24 cellular contexts compared by ENCODE assay signal in genomic region chr10:6168059-6168458, GRCh38. TPM values are rescaled to one million over a fixed set of nuclear protein-coding genes. Genes with fewer than 3 reads are reported as not detected.
A peak's percentile ranks its signal among the peaks of the same experiment; 100 is the strongest.
DNase-seq lines count a peak whose midpoint lies in the region; TF ChIP-seq lines count a peak whose summit lies in the region.
"Had no signal": no experiment of that assay in that cellular context is flagged by ENCODE, and none has a peak within 500 bp of the region (broad histone marks: within the 10 kb centered on the region; RNA-seq: fewer than 3 reads in every experiment).

No MANE protein-coding gene starts in this region.

- TF ChIP-seq POLR2A in adrenal gland (IDR thresholded peaks at IDR 0.05): no peak

- peaks cover 61% of the 10 kb centered on the region for H3K4me1 Mint-ChIP-seq in T-helper 2 cell treated with Interferon-gamma antibody and Interleukin-4, amounts not matched to agents 5 μg/mL and 100 μg/mL, for 36 hours (ENCODE audit: low read depth)
- H3K4me1 Mint-ChIP-seq in Caco-2 (ENCODE audit: low read depth, unreplicated experiment) (peaks cover 56% of the 10 kb centered on the region), nephron progenitor cell (peaks cover 61% of the 10 kb centered on the region)

- no peaks in the 10 kb centered on the region for H3K27me3 ChIP-seq in Caco-2 (replicated peaks; ENCODE audit: control insufficient read depth, insufficient read depth, low read length)
- no peaks in the 10 kb centered on the region for H3K27me3 ChIP-seq in adrenal gland
- H3K27me3 ChIP-seq: BLaER1, neural progenitor cell, tibial artery had no signal

- no peak for DNase-seq in T-helper 2 cell treated with Interferon-gamma antibody and Interleukin-4, amounts not matched to agents 5 μg/mL and 100 μg/mL, for 36 hours (ENCODE audit: low spot score)
- DNase-seq in T-helper 2 cell: no peak
- no peak for DNase-seq in Caco-2
- no peak for DNase-seq in adrenal gland
- no peak for DNase-seq in nephron progenitor cell
- DNase-seq in iPS-NIHi7 (ENCODE audit: extremely low spot score): no peak
- DNase-seq in SIG-M5 (lab: John Stamatoyannopoulos, UW): no peak
- no peak for DNase-seq in AG08396 (ENCODE audit: low spot score)
- DNase-seq: 8988T; activated CD4-positive, alpha-beta T cell treated with anti-CD3 and anti-CD28 coated beads for 4 hours; activated T-cell treated with anti-CD3 and anti-CD28 coated beads, Interleukin-2, amount 50 U/mL, for 1 hour; amygdala; cerebellar nuclear complex; DMS53; effector memory CD4-positive, alpha-beta T cell; islet precursor cell; mammary epithelial cell; NCI-H1417 treated with DMSO at 0.1 percent for 48 hours; NCI-H2171; tibial artery had no signal

- H3K4me3 ChIP-seq in Caco-2 (ENCODE audit: low read depth, low read length): no peak overlapping the region
- H3K4me3 ChIP-seq in adrenal gland: no peak overlapping the region
- H3K4me3 ChIP-seq: BLaER1, neural progenitor cell, SK-N-MC, tibial artery had no signal

- no peak overlapping the region for H3K4me3 Mint-ChIP-seq in T-helper 2 cell treated with Interferon-gamma antibody and Interleukin-4, amounts not matched to agents 5 μg/mL and 100 μg/mL, for 36 hours
- H3K4me3 Mint-ChIP-seq in Caco-2 (ENCODE audit: unreplicated experiment): no peak overlapping the region
- H3K4me3 Mint-ChIP-seq in nephron progenitor cell: no peak overlapping the region
- H3K4me3 Mint-ChIP-seq: neural progenitor cell; stimulated activated memory B cell treated with anti-CD40 and anti-IgM and Interleukin-4, amounts not matched to agents 10 μg/mL and 1 μg/mL and 100 μg/mL, for 72 hours had no signal

- peaks cover 28% of the 10 kb centered on the region for H3K36me3 Mint-ChIP-seq in T-helper 2 cell treated with Interferon-gamma antibody and Interleukin-4, amounts not matched to agents 5 μg/mL and 100 μg/mL, for 36 hours (ENCODE audit: low read depth)
- H3K36me3 Mint-ChIP-seq in Caco-2 (ENCODE audit: insufficient read depth, unreplicated experiment) (peaks cover 63% of the 10 kb centered on the region), nephron progenitor cell (ENCODE audit: low read depth) (peaks cover 36% of the 10 kb centered on the region)

- intact Hi-C loops in Caco-2 (cut with micrococcal nuclease; ENCODE audit: unreplicated experiment): no loop called here
- intact Hi-C loops in adrenal gland (cut with DNase I): no loop called here

- TF ChIP-seq CTCF in Caco-2 (IDR thresholded peaks at IDR 0.05; ENCODE audit: insufficient read depth in 1 of 2, low read depth in 1 of 2, low read length in 1 of 2, severe bottlenecking in 1 of 2, unreplicated experiment in 1 of 2): no peak
- no peak for TF ChIP-seq CTCF in adrenal gland (IDR thresholded peaks at IDR 0.05)
- TF ChIP-seq CTCF in nephron progenitor cell (IDR thresholded peaks at IDR 0.05): no peak

- no peaks in the 10 kb centered on the region for H3K27me3 Mint-ChIP-seq in T-helper 2 cell treated with Interferon-gamma antibody and Interleukin-4, amounts not matched to agents 5 μg/mL and 100 μg/mL, for 36 hours (ENCODE audit: low read depth)
- H3K27me3 Mint-ChIP-seq in Caco-2 (ENCODE audit: insufficient read depth, unreplicated experiment): no peaks in the 10 kb centered on the region
- no peaks in the 10 kb centered on the region for H3K27me3 Mint-ChIP-seq in nephron progenitor cell (ENCODE audit: low read depth, poor library complexity)
- H3K27me3 Mint-ChIP-seq: stimulated activated memory B cell treated with anti-CD40 and anti-IgM and Interleukin-4, amounts not matched to agents 10 μg/mL and 1 μg/mL and 100 μg/mL, for 72 hours had no signal

- BruUV-seq in Caco-2 (replicated peaks; lab: Mats Ljungman, UMichigan): no TSS peak

- H3K4me1 ChIP-seq in Caco-2 (peaks cover 24% of the 10 kb centered on the region), adrenal gland (replicated peaks in 1 of 2) (peaks cover 12 to 48% of the 10 kb centered on the region in 2 donors)

- H3K9me3 Mint-ChIP-seq in T-helper 2 cell treated with Interferon-gamma antibody and Interleukin-4, amounts not matched to agents 5 μg/mL and 100 μg/mL, for 36 hours: no peaks in the 10 kb centered on the region
- H3K9me3 Mint-ChIP-seq in Caco-2 (ENCODE audit: unreplicated experiment): no peaks in the 10 kb centered on the region
- H3K9me3 Mint-ChIP-seq in nephron progenitor cell: no peaks in the 10 kb centered on the region
- H3K9me3 Mint-ChIP-seq: neural progenitor cell; stimulated activated memory B cell treated with anti-CD40 and anti-IgM and Interleukin-4, amounts not matched to agents 10 μg/mL and 1 μg/mL and 100 μg/mL, for 72 hours had no signal

- POLR2A ChIA-PET in Caco-2 (lab: Charles Lee): interaction anchor here (0.6 kb wide), 1 partner anchor 649 kb away, joined by 3 read pairs; no protein-coding TSS in a partner anchor

- 28 to 61% (median 49%) methylated on average over 3 of the region's 3 CpGs for WGBS in adrenal gland, 4 donors

- peak overlapping the region; percentile 7 for H3K27ac Mint-ChIP-seq in T-helper 2 cell treated with Interferon-gamma antibody and Interleukin-4, amounts not matched to agents 5 μg/mL and 100 μg/mL, for 36 hours
- H3K27ac Mint-ChIP-seq in Caco-2 (ENCODE audit: unreplicated experiment): peak overlapping the region; percentile 6
- H3K27ac Mint-ChIP-seq in nephron progenitor cell: peak overlapping the region; percentile 23
- H3K27ac Mint-ChIP-seq: neural progenitor cell; stimulated activated memory B cell treated with anti-CD40 and anti-IgM and Interleukin-4, amounts not matched to agents 10 μg/mL and 1 μg/mL and 100 μg/mL, for 72 hours had no signal

- no peaks in the 10 kb centered on the region for H3K36me3 ChIP-seq in Caco-2 (ENCODE audit: control insufficient read depth, insufficient read depth, low read length)
- peaks cover 0 to 5% of the 10 kb centered on the region in 2 donors for H3K36me3 ChIP-seq in adrenal gland (replicated peaks in 1 of 2)
- H3K36me3 ChIP-seq: neural progenitor cell had no signal

- H3K9me3 ChIP-seq in Caco-2: no peaks in the 10 kb centered on the region
- no peaks in the 10 kb centered on the region for H3K9me3 ChIP-seq in adrenal gland (replicated peaks in 1 of 3)
- H3K9me3 ChIP-seq: BLaER1, tibial artery had no signal

- H3K27ac ChIP-seq in adrenal gland: peak overlapping the region in 3 of 5 donors; percentile 15 to 77 (median 45)
- H3K27ac ChIP-seq: BLaER1, neural progenitor cell, SK-N-MC, tibial artery had no signal

- CTCF ChIA-PET in Caco-2 (lab: Charles Lee): interaction anchor here (1.3 to 1.5 kb wide), 2 partner anchors 35 to 234 kb away, joined by 3 to 5 read pairs; partner anchors contain the start of gene PFKFB3

RNA-seq across cellular contexts. Expression of gene PFKFB3, which starts 34.7 kb away (rescaled TPM):
- total RNA-seq in Caco-2 (2022) (33.0 and 35.4 TPM in 2 replicates), adrenal gland (10 to 100 TPM; 14.9 to 72.4 (median 37.0) TPM)
- 10 to 100 TPM in 2 of 3 donors, 1 to 10 TPM in 1; 8.4 to 20.8 (median 13.1) TPM for polyA plus RNA-seq in adrenal gland
